Comparison of ENCODE assay signal across 9 cellular contexts in the genomic region with DNA sequence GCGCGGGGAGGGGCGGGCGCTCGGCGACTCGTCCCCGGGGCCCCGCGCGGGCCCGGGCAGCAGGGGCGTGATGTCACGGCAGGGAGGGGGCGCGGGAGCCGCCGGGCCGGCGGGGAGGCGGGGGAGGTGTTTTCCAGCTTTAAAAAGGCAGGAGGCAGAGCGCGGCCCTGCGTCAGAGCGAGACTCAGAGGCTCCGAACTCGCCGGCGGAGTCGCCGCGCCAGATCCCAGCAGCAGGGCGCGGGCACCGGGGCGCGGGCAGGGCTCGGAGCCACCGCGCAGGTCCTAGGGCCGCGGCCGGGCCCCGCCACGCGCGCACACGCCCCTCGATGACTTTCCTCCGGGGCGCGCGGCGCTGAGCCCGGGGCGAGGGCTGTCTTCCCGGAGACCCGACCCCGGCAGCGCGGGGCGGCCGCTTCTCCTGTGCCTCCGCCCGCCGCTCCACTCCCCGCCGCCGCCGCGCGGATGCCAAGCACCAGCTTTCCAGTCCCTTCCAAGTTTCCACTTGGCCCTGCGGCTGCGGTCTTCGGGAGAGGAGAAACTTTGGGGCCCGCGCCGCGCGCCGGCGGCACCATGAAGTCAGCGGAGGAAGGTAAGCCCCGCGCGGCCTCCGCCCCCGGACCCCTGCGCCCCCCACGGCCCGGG. TPM values are rescaled to one million over a fixed set of nuclear protein-coding genes. Genes with fewer than 3 reads are reported as not detected.
DNase-seq lines count a peak whose midpoint lies in the region; ATAC-seq, FAIRE-seq and TF ChIP-seq lines count a peak whose summit lies in the region.
"Had no signal": no experiment of that assay in that cellular context is flagged by ENCODE, and none has a peak within 500 bp of the region (broad histone marks: within the 10 kb centered on the region; RNA-seq: fewer than 3 reads in every experiment).

A gene (plus strand): TSS at position 170 of the 644 bp plus-strand sequence. CDS start 295 bp downstream, at position 465.

- no peaks in the 10 kb centered on the region for H3K36me3 Mint-ChIP-seq in T-helper 1 cell treated with Interleukin-12 subunit alpha and Interleukin-12 subunit beta and Interleukin-4 antibody, amounts not matched to agents 30 μg/mL and 1 μg/mL, for 36 hours (ENCODE audit: low read depth)

- H3K4me1 ChIP-seq in iPS-15b (ENCODE audit: control insufficient read depth, insufficient read depth, low read length) (no peaks in the 10 kb centered on the region), spleen (peaks cover 25 to 75% (median 66%) of the 10 kb centered on the region in 6 donors)

- peaks cover 27% of the 10 kb centered on the region for H3K27me3 Mint-ChIP-seq in T-helper 1 cell treated with Interleukin-12 subunit alpha and Interleukin-12 subunit beta and Interleukin-4 antibody, amounts not matched to agents 30 μg/mL and 1 μg/mL, for 36 hours (ENCODE audit: low read depth)

- peak within 1 kb of the TSS; percentile 41 for H3K4me3 ChIP-seq in iPS-15b (ENCODE audit: low read depth, low read length)
- H3K4me3 ChIP-seq in spleen: peak within 1 kb of the TSS; percentile 31 to 74 (median 62)

- peaks cover 13% of the 10 kb centered on the region for H3K4me1 Mint-ChIP-seq in T-helper 1 cell treated with Interleukin-12 subunit alpha and Interleukin-12 subunit beta and Interleukin-4 antibody, amounts not matched to agents 30 μg/mL and 1 μg/mL, for 36 hours (ENCODE audit: low read depth)

- H3K27ac Mint-ChIP-seq in T-helper 1 cell treated with Interleukin-12 subunit alpha and Interleukin-12 subunit beta and Interleukin-4 antibody, amounts not matched to agents 30 μg/mL and 1 μg/mL, for 36 hours: peak within 1 kb of the TSS; percentile 59

- no peak for TF ChIP-seq POLR2A in spleen (IDR thresholded peaks at IDR 0.05)

- TF ChIP-seq CTCF in spleen (IDR thresholded peaks at IDR 0.05 in 8 of 11, conservative IDR thresholded peaks at IDR 0.05 in 3 of 11): peak in 1 of 11 experiments; percentile 2

- peak within 1 kb of the TSS; percentile 48 to 97 (median 84) for H3K27ac ChIP-seq in spleen

- no peaks in the 10 kb centered on the region for H3K9me3 Mint-ChIP-seq in T-helper 1 cell treated with Interleukin-12 subunit alpha and Interleukin-12 subunit beta and Interleukin-4 antibody, amounts not matched to agents 30 μg/mL and 1 μg/mL, for 36 hours

- peak within 1 kb of the TSS; percentile 81 for H3K4me3 Mint-ChIP-seq in T-helper 1 cell treated with Interleukin-12 subunit alpha and Interleukin-12 subunit beta and Interleukin-4 antibody, amounts not matched to agents 30 μg/mL and 1 μg/mL, for 36 hours

- peak; percentile 81 for DNase-seq in DMS 273 (lab: John Stamatoyannopoulos, UW; ENCODE audit: unreplicated experiment)
- DNase-seq in HTR-8/SVneo (ENCODE audit: insufficient read length, low spot score): peak; percentile 41
- peak; percentile 90 for DNase-seq in astrocyte of the hippocampus (ENCODE audit: low read depth, low spot score)
- peak; percentile 86 for DNase-seq in spleen
- DNase-seq in kidney glomerular epithelial cell (lab: John Stamatoyannopoulos, UW): no peak

- H3K9me3 ChIP-seq in iPS-15b (ENCODE audit: control insufficient read depth, insufficient read depth, low read length) (no peaks in the 10 kb centered on the region), spleen (no peaks in the 10 kb centered on the region)

- WGBS in spleen, 5 donors: 0 to 1% (median 1%) methylated on average over 34 to 91 of the region's 91 CpGs; no CpG with 5 or more reads in 1 of the 5 donors

- H3K27me3 ChIP-seq in iPS-15b (ENCODE audit: control insufficient read depth, insufficient read depth, low read length) (peaks cover 61% of the 10 kb centered on the region), spleen (replicated peaks in 1 of 7) (peaks cover 0 to 65% (median 12%) of the 10 kb centered on the region in 7 donors)

- no peak within 1 kb of the TSS for H3K9ac ChIP-seq in iPS-15b (ENCODE audit: low read depth, low read length)

- no peak for ATAC-seq in HG02981 (IDR thresholded peaks at IDR 0.05; ENCODE audit: unreplicated experiment)

- H3K36me3 ChIP-seq in iPS-15b (ENCODE audit: control insufficient read depth, insufficient read depth, low read length): no peaks in the 10 kb centered on the region
- no peaks in the 10 kb centered on the region for H3K36me3 ChIP-seq in spleen

- intact Hi-C loops in spleen (cut with DNase I; ENCODE audit: low total_unique reads): loop anchor here (5.0 kb wide), 1 partner anchor 131 kb away; no protein-coding TSS in a partner anchor

- no peak for FAIRE-seq in HTR-8/SVneo (lab: Jason Lieb, UNC)
- FAIRE-seq: TTC549 had no signal

RNA-seq across cellular contexts. Expression of the gene that starts here (rescaled TPM):
- total RNA-seq in spleen: 10 to 100 TPM; 38.6 to 64.9 (median 56.1) TPM
- 10 to 100 TPM; 20.7 to 36.4 (median 30.0) TPM for polyA plus RNA-seq in spleen
